Comparison of ENCODE assay signal across 8 cellular contexts in genomic region chr3:39107056-39107873, GRCh38. TPM values are rescaled to one million over a fixed set of nuclear protein-coding genes. Genes with fewer than 3 reads are reported as not detected.
A peak's percentile ranks its signal among the peaks of the same experiment; 100 is the strongest.
DNase-seq lines count a peak whose midpoint lies in the region; ATAC-seq and TF ChIP-seq lines count a peak whose summit lies in the region.

GORASP1 (minus strand) TSS chr3:39107627; CDS start chr3:39107541, 86 bp downstream.
A gene with protein sequence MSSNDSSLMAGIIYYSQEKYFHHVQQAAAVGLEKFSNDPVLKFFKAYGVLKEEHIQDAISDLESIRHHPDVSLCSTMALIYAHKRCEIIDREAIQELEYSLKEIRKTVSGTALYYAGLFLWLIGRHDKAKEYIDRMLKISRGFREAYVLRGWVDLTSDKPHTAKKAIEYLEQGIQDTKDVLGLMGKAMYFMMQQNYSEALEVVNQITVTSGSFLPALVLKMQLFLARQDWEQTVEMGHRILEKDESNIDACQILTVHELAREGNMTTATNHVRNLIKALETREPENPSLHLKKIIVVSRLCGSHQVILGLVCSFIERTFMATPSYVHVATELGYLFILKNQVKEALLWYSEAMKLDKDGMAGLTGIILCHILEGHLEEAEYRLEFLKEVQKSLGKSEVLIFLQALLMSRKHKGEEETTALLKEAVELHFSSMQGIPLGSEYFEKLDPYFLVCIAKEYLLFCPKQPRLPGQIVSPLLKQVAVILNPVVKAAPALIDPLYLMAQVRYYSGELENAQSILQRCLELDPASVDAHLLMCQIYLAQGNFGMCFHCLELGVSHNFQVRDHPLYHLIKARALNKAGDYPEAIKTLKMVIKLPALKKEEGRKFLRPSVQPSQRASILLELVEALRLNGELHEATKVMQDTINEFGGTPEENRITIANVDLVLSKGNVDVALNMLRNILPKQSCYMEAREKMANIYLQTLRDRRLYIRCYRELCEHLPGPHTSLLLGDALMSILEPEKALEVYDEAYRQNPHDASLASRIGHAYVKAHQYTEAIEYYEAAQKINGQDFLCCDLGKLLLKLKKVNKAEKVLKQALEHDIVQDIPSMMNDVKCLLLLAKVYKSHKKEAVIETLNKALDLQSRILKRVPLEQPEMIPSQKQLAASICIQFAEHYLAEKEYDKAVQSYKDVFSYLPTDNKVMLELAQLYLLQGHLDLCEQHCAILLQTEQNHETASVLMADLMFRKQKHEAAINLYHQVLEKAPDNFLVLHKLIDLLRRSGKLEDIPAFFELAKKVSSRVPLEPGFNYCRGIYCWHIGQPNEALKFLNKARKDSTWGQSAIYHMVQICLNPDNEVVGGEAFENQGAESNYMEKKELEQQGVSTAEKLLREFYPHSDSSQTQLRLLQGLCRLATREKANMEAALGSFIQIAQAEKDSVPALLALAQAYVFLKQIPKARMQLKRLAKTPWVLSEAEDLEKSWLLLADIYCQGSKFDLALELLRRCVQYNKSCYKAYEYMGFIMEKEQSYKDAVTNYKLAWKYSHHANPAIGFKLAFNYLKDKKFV (N-terminal part only) (plus strand): TSS chr3:39107680. CDS start chr3:39107838, 158 bp downstream.

- DNase-seq in CMK (ENCODE audit: low read depth) (peak; percentile 58), HS-27A (ENCODE audit: low read depth) (peak; percentile 72), NT2/D1 (ENCODE audit: low read depth, low spot score) (peak; percentile 63), activated T-cell treated with anti-CD3 and anti-CD28 coated beads for 4 hours (peak; percentile 41), epithelial cell of proximal tubule (ENCODE audit: low read depth) (no peak), mucosa of gallbladder (ENCODE audit: low spot score) (peak; percentile 92)
- peak; percentile 77 for DNase-seq in stimulated activated CD8-positive, alpha-beta memory T cell treated with anti-CD3 and anti-CD28 coated beads, Interleukin-4, amount 100 ng/mL, for 48 hours

- H3K36me3 ChIP-seq in NT2/D1 (ENCODE audit: insufficient read depth, insufficient read length, low read length): peaks cover 14% of the 10 kb centered on the region

- TF ChIP-seq CTCF in epithelial cell of proximal tubule (conservative IDR thresholded peaks at IDR 0.05; ENCODE audit: low read depth, low read length): no peak

- peak within 1 kb of the TSS; percentile 91 for H3K9ac ChIP-seq in NT2/D1 (ENCODE audit: insufficient read length, low read depth)

- H3K4me1 ChIP-seq in NT2/D1 (ENCODE audit: insufficient read depth, insufficient read length): peaks cover 3% of the 10 kb centered on the region

- H3K4me3 ChIP-seq in NT2/D1 (ENCODE audit: insufficient read length, low read depth) (peak within 1 kb of the TSS; percentile 82), epithelial cell of proximal tubule (ENCODE audit: low read depth, low read length) (peak within 1 kb of the TSS; percentile 87)

- ATAC-seq in GM19397 (IDR thresholded peaks at IDR 0.05; ENCODE audit: unreplicated experiment): peak; percentile 57

- H3K27me3 ChIP-seq in NT2/D1 (ENCODE audit: insufficient read depth, insufficient read length): peaks cover 22% of the 10 kb centered on the region

- no peaks in the 10 kb centered on the region for H3K9me3 ChIP-seq in NT2/D1 (ENCODE audit: insufficient read depth, low read length)

RNA-seq across cellular contexts. Expression of gene GORASP1, which starts in this region (rescaled TPM):
- total RNA-seq in epithelial cell of proximal tubule (17.6 and 38.8 TPM in 2 replicates), mucosa of gallbladder (84.3 TPM)

RNA-seq across cellular contexts. Expression of the second gene that starts in this region (rescaled TPM):
- total RNA-seq in epithelial cell of proximal tubule: 0.58 and 0.86 TPM in 2 replicates
- total RNA-seq in mucosa of gallbladder: 13.4 TPM
